32 cellular contexts compared by ENCODE assay signal in genomic region chr7:3455826-3456444, GRCh38.
A peak's percentile ranks its signal among the peaks of the same experiment; 100 is the strongest.
DNase-seq lines count a peak whose midpoint lies in the region; ATAC-seq, FAIRE-seq and TF ChIP-seq lines count a peak whose summit lies in the region.
"Had no signal": no experiment of that assay in that cellular context is flagged by ENCODE, and none has a peak within 500 bp of the region (broad histone marks: within the 10 kb centered on the region; RNA-seq: fewer than 3 reads in every experiment).

No MANE protein-coding gene starts in this region.

- no peaks in the 10 kb centered on the region for H3K27me3 Mint-ChIP-seq in type B pancreatic cell
- H3K27me3 Mint-ChIP-seq: activated CD4-positive, alpha-beta T cell treated with anti-CD3 and anti-CD28 coated beads, Interleukin-2, amount 10 ng/mL, durations not matched to agents 7 days and 5 days; activated naive CD4-positive, alpha-beta T cell treated with anti-CD3 and anti-CD28 coated beads, Interleukin-2, amount 50 U/mL, for 24 hours had no signal

- H3K36me3 Mint-ChIP-seq in type B pancreatic cell = no peaks in the 10 kb centered on the region
- H3K36me3 Mint-ChIP-seq: CD14-positive monocyte, IgD-negative memory B cell, memory B cell had no signal

- no peaks in the 10 kb centered on the region for H3K4me1 ChIP-seq in NT2/D1 (ENCODE audit: insufficient read depth, insufficient read length)
- no peaks in the 10 kb centered on the region for H3K4me1 ChIP-seq in ectodermal cell (ENCODE audit: control insufficient read depth, insufficient read depth, low read length)
- H3K4me1 ChIP-seq: colonic mucosa, heart right ventricle, right atrium auricular region, testis had no signal

- no peaks in the 10 kb centered on the region for H3K27me3 ChIP-seq in NT2/D1 (ENCODE audit: insufficient read depth, insufficient read length)
- no peaks in the 10 kb centered on the region for H3K27me3 ChIP-seq in ectodermal cell (ENCODE audit: control insufficient read depth, insufficient read depth, low read length, poor library complexity, severe bottlenecking)
- H3K27me3 ChIP-seq: body of pancreas, colonic mucosa, heart right ventricle, right atrium auricular region, testis had no signal

- no peaks in the 10 kb centered on the region for H3K4me1 Mint-ChIP-seq in type B pancreatic cell (ENCODE audit: unreplicated experiment)
- H3K4me1 Mint-ChIP-seq: CD14-positive monocyte, IgD-negative memory B cell, memory B cell had no signal

- 87% methylated on average over 1 of the region's 1 CpG; no CpG with 5 or more reads in 1 of the 2 experiments for WGBS in ectodermal cell, 2 experiments

- H3K9me3 ChIP-seq in NT2/D1 (ENCODE audit: insufficient read depth, low read length) (no peaks in the 10 kb centered on the region), ectodermal cell (ENCODE audit: control insufficient read depth, low read length) (no peaks in the 10 kb centered on the region)
- H3K9me3 ChIP-seq: body of pancreas, colonic mucosa, testis had no signal

- peak overlapping the region; percentile 19 for H3K27ac ChIP-seq in ectodermal cell (ENCODE audit: insufficient read depth, low read depth, low read length, poor library complexity, severe bottlenecking)
- H3K27ac ChIP-seq: body of pancreas, colonic mucosa, heart right ventricle, right atrium auricular region, testis had no signal

- H3K9ac ChIP-seq in NT2/D1 (ENCODE audit: insufficient read length, low read depth) = no peak overlapping the region

- DNase-seq in NT2/D1 (ENCODE audit: low read depth, low spot score) = peak; percentile 16
- DNase-seq in iris pigment epithelial cell (ENCODE audit: low read depth) = peak; percentile 85
- no peak for DNase-seq in urothelium cell line (ENCODE audit: low spot score)
- no peak for DNase-seq in type B pancreatic cell (ENCODE audit: extremely low spot score, unreplicated experiment)
- no peak for DNase-seq in NCI-H345 (lab: John Stamatoyannopoulos, UW)
- DNase-seq: activated CD4-positive, alpha-beta T cell treated with anti-CD3 and anti-CD28 coated beads, Interleukin-2, amount 10 ng/mL, durations not matched to agents 7 days and 5 days; activated CD8-positive, alpha-beta memory T cell treated with anti-CD3 and anti-CD28 coated beads, Interleukin-2, amount 10 ng/mL, durations not matched to agents 7 days and 5 days; body of pancreas; Calu3; colonic mucosa; DND-41; H9; heart right ventricle; NCI-H1105 treated with DMSO at 0.1 percent for 48 hours; NCI-H2029 treated with DMSO at 0.1 percent for 48 hours; NCI-H446 treated with DMSO at 0.1 percent for 48 hours; occipital lobe; stimulated activated CD4-positive, alpha-beta T cell treated with anti-CD3 and anti-CD28 coated beads, Interleukin-12 subunit alpha, Interleukin-12 subunit beta, amount 100 ng/mL, for 4 hours; stimulated activated CD4-positive, alpha-beta T cell treated with anti-CD3 and anti-CD28 coated beads, Interleukin-4, amount 100 ng/mL, for 4 hours; stimulated activated naive CD4-positive, alpha-beta T cell treated with Interleukin-2 at 50 U/mL for 16 hours; T-helper 9 cell; testis had no signal

- no peaks in the 10 kb centered on the region for H3K9me3 Mint-ChIP-seq in type B pancreatic cell
- H3K9me3 Mint-ChIP-seq: activated naive CD4-positive, alpha-beta T cell treated with anti-CD3 and anti-CD28 coated beads, Interleukin-2, amount 50 U/mL, for 24 hours; H9; IgD-negative memory B cell had no signal

- FAIRE-seq in urothelium cell line (lab: Jason Lieb, UNC) = peak; percentile 56
- FAIRE-seq: endometrium, GM12878 had no signal

- H3K27ac Mint-ChIP-seq in type B pancreatic cell = no peak overlapping the region
- H3K27ac Mint-ChIP-seq: activated CD4-positive, alpha-beta T cell treated with anti-CD3 and anti-CD28 coated beads, Interleukin-2, amount 10 ng/mL, durations not matched to agents 7 days and 5 days; activated CD8-positive, alpha-beta memory T cell treated with anti-CD3 and anti-CD28 coated beads, Interleukin-2, amount 10 ng/mL, durations not matched to agents 7 days and 5 days; CD14-positive monocyte; IgD-negative memory B cell; memory B cell had no signal

- H3K4me3 Mint-ChIP-seq in type B pancreatic cell = no peak overlapping the region
- H3K4me3 Mint-ChIP-seq: activated CD4-positive, alpha-beta T cell treated with anti-CD3 and anti-CD28 coated beads, Interleukin-2, amount 10 ng/mL, durations not matched to agents 7 days and 5 days; activated CD8-positive, alpha-beta memory T cell treated with anti-CD3 and anti-CD28 coated beads, Interleukin-2, amount 10 ng/mL, durations not matched to agents 7 days and 5 days; activated naive CD4-positive, alpha-beta T cell treated with anti-CD3 and anti-CD28 coated beads, Interleukin-2, amount 50 U/mL, for 24 hours; CD14-positive monocyte; H9; IgD-negative memory B cell; memory B cell had no signal

- no peak for TF ChIP-seq CTCF in type B pancreatic cell (conservative IDR thresholded peaks at IDR 0.05)

- H3K4me3 ChIP-seq in NT2/D1 (ENCODE audit: insufficient read length, low read depth) = no peak overlapping the region
- H3K4me3 ChIP-seq in ectodermal cell (ENCODE audit: insufficient read depth, low read depth, low read length) = no peak overlapping the region
- H3K4me3 ChIP-seq: body of pancreas, colonic mucosa, GM12878, heart right ventricle, right atrium auricular region, testis had no signal

- H3K36me3 ChIP-seq in NT2/D1 (ENCODE audit: insufficient read depth, insufficient read length, low read length) = no peaks in the 10 kb centered on the region
- no peaks in the 10 kb centered on the region for H3K36me3 ChIP-seq in ectodermal cell (ENCODE audit: control insufficient read depth, insufficient read depth, low read length)
- H3K36me3 ChIP-seq: colonic mucosa, heart right ventricle, right atrium auricular region had no signal

- no peak for ATAC-seq in HG03039 (IDR thresholded peaks at IDR 0.05; ENCODE audit: unreplicated experiment)
- ATAC-seq: activated CD8-positive, alpha-beta memory T cell treated with anti-CD3 and anti-CD28 coated beads, Interleukin-2, amount 10 ng/mL, durations not matched to agents 7 days and 5 days; body of pancreas; GM12878; heart right ventricle; Right ventricle myocardium inferior had no signal

Comparison
In these comparisons a context has a peak if more than half of its experiments do, and no peak if none do; other contexts are left out.
1. DNase-seq: peak in NT2/D1 (single experiment) and iris pigment epithelial cell (single experiment); none in urothelium cell line (single experiment), type B pancreatic cell (single experiment) and NCI-H345 (single experiment).